Comparison of ENCODE assay signal across 2 cellular contexts in the genomic region with DNA sequence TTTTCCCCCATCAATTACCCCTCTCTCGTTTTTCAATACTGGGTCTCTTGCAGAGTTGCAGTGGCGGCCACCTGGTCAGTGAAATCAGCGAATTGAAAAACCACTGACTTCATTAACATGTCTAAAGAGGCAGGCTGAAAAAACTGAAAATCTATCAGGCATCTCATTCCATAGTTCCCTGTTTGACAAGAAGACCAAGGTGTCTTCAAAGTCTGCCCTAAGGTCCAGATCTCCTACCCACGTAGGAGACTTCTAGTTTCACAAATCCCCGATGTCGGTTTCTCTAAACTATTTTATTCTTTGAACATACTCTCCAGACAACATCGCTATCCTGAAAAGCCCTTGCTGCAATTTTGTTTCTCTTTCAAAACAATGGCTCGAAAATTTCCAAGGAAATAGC.
TF ChIP-seq lines count a peak whose summit lies in the region.

No MANE protein-coding gene starts in this region.

TF ChIP-seq in A549, 52 proteins besides CTCF, POLR2A, EP300 and RAD21:
- no peak for TF ChIP-seq HOXB5 (CRISPR knock-in tag; IDR thresholded peaks at IDR 0.05)

TF ChIP-seq in HCT116, 20 proteins besides CTCF, POLR2A, EP300 and RAD21:
- TF ChIP-seq EZH2phosphoT487 (IDR thresholded peaks at IDR 0.05; ENCODE audit: borderline replicate concordance) (no peak), YY1 (IDR thresholded peaks at IDR 0.05; ENCODE audit: extremely low read depth, insufficient replicate concordance, low read depth, low read length) (no peak), EZH2 (IDR thresholded peaks at IDR 0.05) (no peak), POLR2AphosphoS5 (IDR thresholded peaks at IDR 0.05; ENCODE audit: low read depth, low read length) (no peak), ZNF274 (IDR thresholded peaks at IDR 0.05; ENCODE audit: low read depth, low read length) (no peak), SRF (IDR thresholded peaks at IDR 0.05; ENCODE audit: low read depth) (no peak), JUND (IDR thresholded peaks at IDR 0.05) (no peak), ZFX (IDR thresholded peaks at IDR 0.05) (no peak), EGR1 (IDR thresholded peaks at IDR 0.05; ENCODE audit: low read depth) (no peak), SP1 (IDR thresholded peaks at IDR 0.05; ENCODE audit: low read depth) (no peak), SIN3A (IDR thresholded peaks at IDR 0.05; ENCODE audit: low read depth) (no peak), CBX3 (IDR thresholded peaks at IDR 0.05; ENCODE audit: low read depth) (no peak), TCF7L2 (IDR thresholded peaks at IDR 0.05; ENCODE audit: borderline replicate concordance, extremely low read depth, insufficient read depth, insufficient read length) (no peak), ELF1 (IDR thresholded peaks at IDR 0.05; ENCODE audit: borderline replicate concordance, low read depth) (no peak), CEBPB (IDR thresholded peaks at IDR 0.05; ENCODE audit: low read depth) (no peak)
- TF ChIP-seq, protein P1, sequence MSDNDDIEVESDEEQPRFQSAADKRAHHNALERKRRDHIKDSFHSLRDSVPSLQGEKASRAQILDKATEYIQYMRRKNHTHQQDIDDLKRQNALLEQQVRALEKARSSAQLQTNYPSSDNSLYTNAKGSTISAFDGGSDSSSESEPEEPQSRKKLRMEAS (IDR thresholded peaks at IDR 0.05): no peak
- TF ChIP-seq, protein P2, sequence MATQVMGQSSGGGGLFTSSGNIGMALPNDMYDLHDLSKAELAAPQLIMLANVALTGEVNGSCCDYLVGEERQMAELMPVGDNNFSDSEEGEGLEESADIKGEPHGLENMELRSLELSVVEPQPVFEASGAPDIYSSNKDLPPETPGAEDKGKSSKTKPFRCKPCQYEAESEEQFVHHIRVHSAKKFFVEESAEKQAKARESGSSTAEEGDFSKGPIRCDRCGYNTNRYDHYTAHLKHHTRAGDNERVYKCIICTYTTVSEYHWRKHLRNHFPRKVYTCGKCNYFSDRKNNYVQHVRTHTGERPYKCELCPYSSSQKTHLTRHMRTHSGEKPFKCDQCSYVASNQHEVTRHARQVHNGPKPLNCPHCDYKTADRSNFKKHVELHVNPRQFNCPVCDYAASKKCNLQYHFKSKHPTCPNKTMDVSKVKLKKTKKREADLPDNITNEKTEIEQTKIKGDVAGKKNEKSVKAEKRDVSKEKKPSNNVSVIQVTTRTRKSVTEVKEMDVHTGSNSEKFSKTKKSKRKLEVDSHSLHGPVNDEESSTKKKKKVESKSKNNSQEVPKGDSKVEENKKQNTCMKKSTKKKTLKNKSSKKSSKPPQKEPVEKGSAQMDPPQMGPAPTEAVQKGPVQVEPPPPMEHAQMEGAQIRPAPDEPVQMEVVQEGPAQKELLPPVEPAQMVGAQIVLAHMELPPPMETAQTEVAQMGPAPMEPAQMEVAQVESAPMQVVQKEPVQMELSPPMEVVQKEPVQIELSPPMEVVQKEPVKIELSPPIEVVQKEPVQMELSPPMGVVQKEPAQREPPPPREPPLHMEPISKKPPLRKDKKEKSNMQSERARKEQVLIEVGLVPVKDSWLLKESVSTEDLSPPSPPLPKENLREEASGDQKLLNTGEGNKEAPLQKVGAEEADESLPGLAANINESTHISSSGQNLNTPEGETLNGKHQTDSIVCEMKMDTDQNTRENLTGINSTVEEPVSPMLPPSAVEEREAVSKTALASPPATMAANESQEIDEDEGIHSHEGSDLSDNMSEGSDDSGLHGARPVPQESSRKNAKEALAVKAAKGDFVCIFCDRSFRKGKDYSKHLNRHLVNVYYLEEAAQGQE (IDR thresholded peaks at IDR 0.05; ENCODE audit: low read depth): no peak
- TF ChIP-seq, protein P3, sequence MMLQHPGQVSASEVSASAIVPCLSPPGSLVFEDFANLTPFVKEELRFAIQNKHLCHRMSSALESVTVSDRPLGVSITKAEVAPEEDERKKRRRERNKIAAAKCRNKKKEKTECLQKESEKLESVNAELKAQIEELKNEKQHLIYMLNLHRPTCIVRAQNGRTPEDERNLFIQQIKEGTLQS (IDR thresholded peaks at IDR 0.05): no peak
